In the genomic region with DNA sequence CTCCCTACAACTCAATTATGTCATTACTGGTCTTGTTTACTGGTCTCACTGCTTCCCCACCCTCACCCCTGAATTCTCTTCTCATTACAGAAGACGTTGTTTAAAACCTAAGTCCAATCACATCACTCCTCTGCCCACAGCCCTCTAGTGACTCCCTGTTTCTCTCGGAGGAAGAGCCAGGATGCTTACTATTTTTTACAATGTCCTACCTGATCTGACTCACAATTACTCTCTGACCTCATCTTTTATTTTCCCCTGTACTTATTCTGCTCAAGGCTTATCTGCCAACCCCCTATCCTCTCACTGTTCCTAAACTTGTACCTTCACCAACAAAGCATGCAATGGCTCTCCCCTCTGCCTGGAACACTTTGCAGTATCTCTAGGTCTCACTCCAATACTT, we compare ENCODE assay signal across 1 cellular context.
TF ChIP-seq lines count a peak whose summit lies in the region.

No MANE protein-coding gene starts in this region.

TF ChIP-seq in H1, 55 proteins besides CTCF, POLR2A, EP300 and RAD21 (continued from another document):
- TF ChIP-seq, protein P1, sequence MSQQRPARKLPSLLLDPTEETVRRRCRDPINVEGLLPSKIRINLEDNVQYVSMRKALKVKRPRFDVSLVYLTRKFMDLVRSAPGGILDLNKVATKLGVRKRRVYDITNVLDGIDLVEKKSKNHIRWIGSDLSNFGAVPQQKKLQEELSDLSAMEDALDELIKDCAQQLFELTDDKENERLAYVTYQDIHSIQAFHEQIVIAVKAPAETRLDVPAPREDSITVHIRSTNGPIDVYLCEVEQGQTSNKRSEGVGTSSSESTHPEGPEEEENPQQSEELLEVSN (IDR thresholded peaks at IDR 0.05) = no peak
- TF ChIP-seq TBP (IDR thresholded peaks at IDR 0.05; ENCODE audit: low read depth, low read length) (no peak), SRF (IDR thresholded peaks at IDR 0.05; ENCODE audit: low read depth, low read length) (no peak), EGR1 (IDR thresholded peaks at IDR 0.05; ENCODE audit: borderline replicate concordance, low read depth, low read length) (no peak), JUN (IDR thresholded peaks at IDR 0.05; ENCODE audit: low read depth, low read length) (no peak), RBBP5 (IDR thresholded peaks at IDR 0.05; ENCODE audit: borderline replicate concordance, low read depth, low read length) (no peak), RNF2 (IDR thresholded peaks at IDR 0.05; ENCODE audit: borderline replicate concordance, low read depth, low read length, missing control alignments, poor library complexity, severe bottlenecking) (no peak), PHF8 (conservative IDR thresholded peaks at IDR 0.05; ENCODE audit: low read depth, low read length) (no peak), SP4 (IDR thresholded peaks at IDR 0.05; ENCODE audit: low read length) (no peak), SUZ12 (IDR thresholded peaks at IDR 0.05; ENCODE audit: low read length) (no peak), CBX5 (IDR thresholded peaks at IDR 0.05; ENCODE audit: low read depth, low read length) (no peak)
